ENCODE assay signal across 8 cellular contexts in genomic region chr1:120684397-120684796, GRCh38. TPM values are rescaled to one million over a fixed set of nuclear protein-coding genes. Genes with fewer than 3 reads are reported as not detected.
DNase-seq lines count a peak whose midpoint lies in the region; ATAC-seq, FAIRE-seq and TF ChIP-seq lines count a peak whose summit lies in the region.
"Not testable (repeated sequence)": the region's sequence is repeated elsewhere in the genome, so short reads cannot be mapped to it uniquely, and the experiment has no call there.

No MANE protein-coding gene starts in this region.

- not testable (repeated sequence) for H3K27me3 ChIP-seq in CD4-positive, CD25-positive, alpha-beta regulatory T cell (ENCODE audit: control insufficient read depth, insufficient read depth, low read length); PC-3 (ENCODE audit: low read length); K562 (ENCODE audit: control insufficient read depth in 2 of 2, insufficient read depth in 2 of 2, low read length in 2 of 2); heart right ventricle; lower lobe of right lung (ENCODE audit: low read depth); psoas muscle (ENCODE audit: insufficient read depth in 3 of 3, low read length in 2 of 3); aorta (ENCODE audit: control insufficient read depth in 1 of 2, insufficient read depth in 2 of 2, low read length in 1 of 2)

- POLR2A ChIA-PET in PC-3 (lab: Charles Lee; ENCODE audit: unreplicated experiment); activated CD8-positive, alpha-beta T cell treated with anti-CD3 and anti-CD28 coated beads for 36 hours (lab: Charles Lee); K562 (lab: Yijun Ruan, JAX): not testable (repeated sequence)

- not testable (repeated sequence) for H3K79me2 ChIP-seq in PC-3 (ENCODE audit: low read length); K562 (ENCODE audit: control insufficient read depth, insufficient read depth, low read length)

- TF ChIP-seq POLR2A in K562 (conservative IDR thresholded peaks at IDR 0.05): not testable (repeated sequence)

- in situ Hi-C loops in K562 (cut with MboI): not testable (repeated sequence)

- not testable (repeated sequence) for BruUV-seq in PC-3 (replicated peaks; lab: Mats Ljungman, UMichigan); K562 (replicated peaks; lab: Mats Ljungman, UMichigan)

- DNase-seq in CD4-positive, CD25-positive, alpha-beta regulatory T cell; PC-3; activated CD8-positive, alpha-beta T cell treated with anti-CD3 and anti-CD28 coated beads for 36 hours; K562 (ENCODE audit: extremely low read depth in 1 of 4, low spot score in 3 of 4); heart right ventricle; lower lobe of right lung; psoas muscle; aorta: not testable (repeated sequence)

- H3K4me2 ChIP-seq in PC-3 (ENCODE audit: low read length); K562 (ENCODE audit: insufficient read depth, low read length): not testable (repeated sequence)

- not testable (repeated sequence) for H3K36me3 Mint-ChIP-seq in CD4-positive, CD25-positive, alpha-beta regulatory T cell; activated CD8-positive, alpha-beta T cell treated with anti-CD3 and anti-CD28 coated beads for 36 hours (ENCODE audit: low read depth)

- TF ChIP-seq RAD21 in K562 (CRISPR knock-in tag; conservative IDR thresholded peaks at IDR 0.05 in 1 of 2, IDR thresholded peaks at IDR 0.05 in 1 of 2): not testable (repeated sequence)

- H3K9me2 ChIP-seq in PC-3 (replicated peaks; ENCODE audit: low read length): not testable (repeated sequence)

- not testable (repeated sequence) for H3K4me3 Mint-ChIP-seq in CD4-positive, CD25-positive, alpha-beta regulatory T cell; activated CD8-positive, alpha-beta T cell treated with anti-CD3 and anti-CD28 coated beads for 36 hours

- not testable (repeated sequence) for H3K27ac Mint-ChIP-seq in CD4-positive, CD25-positive, alpha-beta regulatory T cell; activated CD8-positive, alpha-beta T cell treated with anti-CD3 and anti-CD28 coated beads for 36 hours

- H4K20me1 ChIP-seq in PC-3 (ENCODE audit: low read length); K562 (replicated peaks; ENCODE audit: control insufficient read depth, insufficient read depth, low read length): not testable (repeated sequence)

- not testable (repeated sequence) for H2AFZ ChIP-seq in PC-3 (ENCODE audit: low read length); K562 (ENCODE audit: low read depth, low read length)

- not testable (repeated sequence) for H3K4me1 ChIP-seq in CD4-positive, CD25-positive, alpha-beta regulatory T cell (ENCODE audit: control insufficient read depth, insufficient read depth, low read length, poor library complexity, severe bottlenecking); PC-3 (ENCODE audit: insufficient read depth, low read length); K562 (replicated peaks in 1 of 2; ENCODE audit: control insufficient read depth in 2 of 2, insufficient read depth in 2 of 2, low read length in 2 of 2); heart right ventricle; lower lobe of right lung; psoas muscle; aorta (ENCODE audit: control insufficient read depth in 1 of 2, insufficient read depth in 2 of 2, low read length in 2 of 2)

- H3K4me3 ChIP-seq in CD4-positive, CD25-positive, alpha-beta regulatory T cell (ENCODE audit: low read depth, low read length); PC-3 (ENCODE audit: low read length); K562; heart right ventricle; lower lobe of right lung; psoas muscle; aorta (ENCODE audit: low read length in 2 of 2): not testable (repeated sequence)

- H3K9me1 ChIP-seq in K562 (ENCODE audit: control insufficient read depth, insufficient read depth, low read length): not testable (repeated sequence)

- H3K4me1 Mint-ChIP-seq in CD4-positive, CD25-positive, alpha-beta regulatory T cell; activated CD8-positive, alpha-beta T cell treated with anti-CD3 and anti-CD28 coated beads for 36 hours (ENCODE audit: low read depth): not testable (repeated sequence)

- peak; percentile 64 to 74 for ATAC-seq in CD4-positive, CD25-positive, alpha-beta regulatory T cell (ENCODE audit: low read depth in 2 of 2)
- ATAC-seq in PC-3: peak; percentile 87
- peak; percentile 74 for ATAC-seq in activated CD8-positive, alpha-beta T cell treated with anti-CD3 and anti-CD28 coated beads for 36 hours
- ATAC-seq in K562: peak; percentile 90
- peak; percentile 60 to 87 (median 77) for ATAC-seq in heart right ventricle
- ATAC-seq in lower lobe of right lung: peak; percentile 62 to 69
- ATAC-seq in psoas muscle: peak; percentile 88 to 95 (median 89)
- peak; percentile 82 for ATAC-seq in aorta (ENCODE audit: low FRiP score)

- not testable (repeated sequence) for H3F3A ChIP-seq in PC-3 (ENCODE audit: low read length, unreplicated experiment)

- not testable (repeated sequence) for H3K36me3 ChIP-seq in CD4-positive, CD25-positive, alpha-beta regulatory T cell (ENCODE audit: control insufficient read depth, insufficient read depth, low read length); PC-3 (ENCODE audit: low read depth, low read length); K562 (ENCODE audit: control insufficient read depth, insufficient read depth, low read length); heart right ventricle; lower lobe of right lung; psoas muscle (ENCODE audit: insufficient read depth in 1 of 2, low read depth in 1 of 2); aorta (ENCODE audit: control insufficient read depth in 1 of 2, insufficient read depth in 2 of 2, low read length in 1 of 2)

- not testable (repeated sequence) for TF ChIP-seq EP300 in K562 (IDR thresholded peaks at IDR 0.05; ENCODE audit: low read length)

- H3K27me3 Mint-ChIP-seq in CD4-positive, CD25-positive, alpha-beta regulatory T cell; activated CD8-positive, alpha-beta T cell treated with anti-CD3 and anti-CD28 coated beads for 36 hours: not testable (repeated sequence)

- intact Hi-C loops in PC-3 (cut with micrococcal nuclease); activated CD8-positive, alpha-beta T cell treated with anti-CD3 and anti-CD28 coated beads for 36 hours (cut with micrococcal nuclease); K562 (cut with micrococcal nuclease); heart right ventricle (cut with DNase I); lower lobe of right lung (cut with DNase I); psoas muscle (cut with DNase I); aorta (cut with DNase I): not testable (repeated sequence)

- CTCF ChIA-PET in PC-3 (lab: Charles Lee); activated CD8-positive, alpha-beta T cell treated with anti-CD3 and anti-CD28 coated beads for 36 hours (lab: Charles Lee); K562 (lab: Yijun Ruan, JAX; ENCODE audit: low intra/inter-chr PET ratio): not testable (repeated sequence)

- WGBS in K562 (ENCODE audit: insufficient coverage, low coverage, missing lambda C conversion rate): 0% methylated on average over 1 of the region's 2 CpGs
- 60 to 62% methylated on average over 1 of the region's 2 CpGs for WGBS in heart right ventricle, 2 donors
- 78 to 92% (median 87%) methylated on average over 1 of the region's 2 CpGs for WGBS in psoas muscle, 3 donors
- WGBS in aorta, 2 donors: 69 to 75% methylated on average over 1 of the region's 2 CpGs

- H3K9me3 ChIP-seq in CD4-positive, CD25-positive, alpha-beta regulatory T cell (ENCODE audit: control insufficient read depth in 2 of 2, low read length in 2 of 2); PC-3 (ENCODE audit: low read length); K562 (replicated peaks; ENCODE audit: control insufficient read depth, insufficient read depth, low read depth, low read length); heart right ventricle; lower lobe of right lung; psoas muscle; aorta (ENCODE audit: control insufficient read depth, low read length): not testable (repeated sequence)

- not testable (repeated sequence) for H3K9ac ChIP-seq in PC-3 (ENCODE audit: low read length); K562 (ENCODE audit: insufficient read depth in 1 of 2, low read depth in 2 of 2, low read length in 2 of 2)

- FAIRE-seq in K562 (lab: Jason Lieb, UNC): not testable (repeated sequence)

- H3K27ac ChIP-seq in CD4-positive, CD25-positive, alpha-beta regulatory T cell (ENCODE audit: insufficient read depth, low read length, poor library complexity, severe bottlenecking); PC-3 (ENCODE audit: low read length); K562 (ENCODE audit: extremely low read depth, low read depth, low read length); heart right ventricle; lower lobe of right lung; psoas muscle; aorta (ENCODE audit: low read depth in 1 of 2, low read length in 2 of 2): not testable (repeated sequence)

- H3K9me3 Mint-ChIP-seq in CD4-positive, CD25-positive, alpha-beta regulatory T cell; activated CD8-positive, alpha-beta T cell treated with anti-CD3 and anti-CD28 coated beads for 36 hours: not testable (repeated sequence)

- TF ChIP-seq CTCF in PC-3 (conservative IDR thresholded peaks at IDR 0.05; ENCODE audit: low read depth, low read length); activated CD8-positive, alpha-beta T cell treated with anti-CD3 and anti-CD28 coated beads for 36 hours (IDR thresholded peaks at IDR 0.05); K562 (IDR thresholded peaks at IDR 0.05 in 2 of 3, conservative IDR thresholded peaks at IDR 0.05 in 1 of 3; ENCODE audit: insufficient read depth in 2 of 3, low read depth in 1 of 3, low read length in 3 of 3); heart right ventricle (IDR thresholded peaks at IDR 0.05); lower lobe of right lung (IDR thresholded peaks at IDR 0.05); psoas muscle (IDR thresholded peaks at IDR 0.05): not testable (repeated sequence)

RNA-seq across cellular contexts. Expression of gene NBPF26, which starts 39.3 kb away (rescaled TPM):
- 70.8 TPM for total RNA-seq in CD4-positive, CD25-positive, alpha-beta regulatory T cell
- 1 to 10 TPM; 3.3 to 4.8 (median 3.8) TPM for polyA plus RNA-seq in CD4-positive, CD25-positive, alpha-beta regulatory T cell
- 25.1 and 30.0 TPM in 2 replicates for total RNA-seq in PC-3 (2014; rRNA removed)
- total RNA-seq in activated CD8-positive, alpha-beta T cell treated with anti-CD3 and anti-CD28 coated beads for 36 hours: 10 to 100 TPM; 18.7 to 20.7 TPM
- 22.6 and 26.3 TPM in 2 replicates for total RNA-seq in K562 (2011; cell fraction: chromatin; rRNA removed; ENCODE audit: low replicate concordance)
- 8.2 and 8.8 TPM in 2 replicates for total RNA-seq in K562 (2011; cell fraction: nucleolus; rRNA removed)
- 11.3 and 18.6 TPM in 2 replicates for total RNA-seq in K562 (2011; cell fraction: nucleoplasm; rRNA removed)
- 5.6 and 7.0 TPM in 2 replicates for total RNA-seq in K562 (2014; rRNA removed)
- total RNA-seq in K562 (2014; rRNA removed; fragmentation: Illumina TruSeq; extraction: Trizol): 5.3 and 6.0 TPM in 2 replicates
- total RNA-seq in K562 (2015; rRNA removed; fragmentation: Illumina TruSeq; extraction: Trizol): 6.0 and 6.3 TPM in 2 replicates
- 3.6 and 5.2 TPM in 2 replicates for total RNA-seq in K562 (2021)
- polyA plus RNA-seq in K562 (2011; rRNA removed): 5.3 and 6.6 TPM in 2 replicates
- 3.4 and 3.9 TPM in 2 replicates for polyA plus RNA-seq in K562 (2011; cell fraction: cytosol; rRNA removed)
- polyA plus RNA-seq in K562 (2011; cell fraction: nucleus; rRNA removed): 19.4 and 25.7 TPM in 2 replicates
- 4.0 and 4.2 TPM in 2 replicates for polyA plus RNA-seq in K562 (2012)
- polyA plus RNA-seq in K562 (2014; fragmentation: Illumina TruSeq; extraction: Trizol): 4.3 and 5.1 TPM in 2 replicates
- polyA plus RNA-seq in K562 (2014; fragmentation: Nextera tagmentation; extraction: Ambion mirVana): under 1 TPM; 0.13 to 0.88 TPM
- polyA plus RNA-seq in K562 (2014; rRNA removed): 4.5 and 5.5 TPM in 2 replicates
- polyA minus RNA-seq in K562 (2011; rRNA and poly(A)+ RNA removed): 13.4 and 17.5 TPM in 2 replicates
- polyA minus RNA-seq in K562 (2011; cell fraction: cytosol; rRNA and poly(A)+ RNA removed): 2.0 and 4.5 TPM in 2 replicates
- polyA minus RNA-seq in K562 (2011; cell fraction: nucleus; rRNA and poly(A)+ RNA removed): 10.8 and 12.2 TPM in 2 replicates
- total RNA-seq in heart right ventricle: 10 to 100 TPM in 6 of 10 donors, 1 to 10 TPM in 4; 2.6 to 21.2 (median 13.7) TPM
- 1 to 10 TPM; 1.6 to 5.9 TPM for polyA plus RNA-seq in heart right ventricle
- 2.4 TPM for total RNA-seq in lower lobe of right lung
- 10 to 100 TPM in 2 of 4 donors, 1 to 10 TPM in 2; 4.0 to 11.8 (median 9.5) TPM for total RNA-seq in psoas muscle
- 1 to 10 TPM; 2.5 to 6.2 (median 3.2) TPM for polyA plus RNA-seq in psoas muscle
- total RNA-seq in aorta: 10 to 100 TPM; 44.1 to 51.3 TPM
- 10 to 100 TPM; 10.0 to 12.1 TPM for polyA plus RNA-seq in aorta
